1 cellular context compared by ENCODE assay signal in the genomic region with DNA sequence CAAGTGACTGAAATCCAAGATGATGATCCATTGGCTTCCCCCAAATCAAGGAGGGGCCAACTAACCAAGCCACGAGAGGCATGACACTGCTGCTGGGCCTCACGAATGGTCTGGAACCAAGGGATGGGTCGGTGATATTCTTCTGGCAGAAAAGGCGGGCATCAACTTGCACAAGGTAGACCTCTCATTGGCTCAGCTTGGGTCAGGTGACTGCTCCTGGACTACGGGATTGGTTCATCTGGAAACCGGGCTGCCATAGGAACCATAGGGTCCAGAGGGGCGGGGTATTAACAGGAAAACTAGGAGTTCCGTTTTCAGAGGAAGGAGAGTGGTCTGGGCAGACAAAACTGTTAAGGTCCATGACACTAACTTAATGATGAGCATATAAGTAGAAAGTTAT.
TF ChIP-seq lines count a peak whose summit lies in the region.

No MANE protein-coding gene starts in this region.

TF ChIP-seq in WTC11, 78 proteins besides CTCF, POLR2A, EP300 and RAD21:
- TF ChIP-seq, protein P1, sequence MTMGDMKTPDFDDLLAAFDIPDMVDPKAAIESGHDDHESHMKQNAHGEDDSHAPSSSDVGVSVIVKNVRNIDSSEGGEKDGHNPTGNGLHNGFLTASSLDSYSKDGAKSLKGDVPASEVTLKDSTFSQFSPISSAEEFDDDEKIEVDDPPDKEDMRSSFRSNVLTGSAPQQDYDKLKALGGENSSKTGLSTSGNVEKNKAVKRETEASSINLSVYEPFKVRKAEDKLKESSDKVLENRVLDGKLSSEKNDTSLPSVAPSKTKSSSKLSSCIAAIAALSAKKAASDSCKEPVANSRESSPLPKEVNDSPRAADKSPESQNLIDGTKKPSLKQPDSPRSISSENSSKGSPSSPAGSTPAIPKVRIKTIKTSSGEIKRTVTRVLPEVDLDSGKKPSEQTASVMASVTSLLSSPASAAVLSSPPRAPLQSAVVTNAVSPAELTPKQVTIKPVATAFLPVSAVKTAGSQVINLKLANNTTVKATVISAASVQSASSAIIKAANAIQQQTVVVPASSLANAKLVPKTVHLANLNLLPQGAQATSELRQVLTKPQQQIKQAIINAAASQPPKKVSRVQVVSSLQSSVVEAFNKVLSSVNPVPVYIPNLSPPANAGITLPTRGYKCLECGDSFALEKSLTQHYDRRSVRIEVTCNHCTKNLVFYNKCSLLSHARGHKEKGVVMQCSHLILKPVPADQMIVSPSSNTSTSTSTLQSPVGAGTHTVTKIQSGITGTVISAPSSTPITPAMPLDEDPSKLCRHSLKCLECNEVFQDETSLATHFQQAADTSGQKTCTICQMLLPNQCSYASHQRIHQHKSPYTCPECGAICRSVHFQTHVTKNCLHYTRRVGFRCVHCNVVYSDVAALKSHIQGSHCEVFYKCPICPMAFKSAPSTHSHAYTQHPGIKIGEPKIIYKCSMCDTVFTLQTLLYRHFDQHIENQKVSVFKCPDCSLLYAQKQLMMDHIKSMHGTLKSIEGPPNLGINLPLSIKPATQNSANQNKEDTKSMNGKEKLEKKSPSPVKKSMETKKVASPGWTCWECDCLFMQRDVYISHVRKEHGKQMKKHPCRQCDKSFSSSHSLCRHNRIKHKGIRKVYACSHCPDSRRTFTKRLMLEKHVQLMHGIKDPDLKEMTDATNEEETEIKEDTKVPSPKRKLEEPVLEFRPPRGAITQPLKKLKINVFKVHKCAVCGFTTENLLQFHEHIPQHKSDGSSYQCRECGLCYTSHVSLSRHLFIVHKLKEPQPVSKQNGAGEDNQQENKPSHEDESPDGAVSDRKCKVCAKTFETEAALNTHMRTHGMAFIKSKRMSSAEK (CRISPR knock-in tag; IDR thresholded peaks at IDR 0.05; ENCODE audit: borderline replicate concordance): no peak
- TF ChIP-seq, protein P2, sequence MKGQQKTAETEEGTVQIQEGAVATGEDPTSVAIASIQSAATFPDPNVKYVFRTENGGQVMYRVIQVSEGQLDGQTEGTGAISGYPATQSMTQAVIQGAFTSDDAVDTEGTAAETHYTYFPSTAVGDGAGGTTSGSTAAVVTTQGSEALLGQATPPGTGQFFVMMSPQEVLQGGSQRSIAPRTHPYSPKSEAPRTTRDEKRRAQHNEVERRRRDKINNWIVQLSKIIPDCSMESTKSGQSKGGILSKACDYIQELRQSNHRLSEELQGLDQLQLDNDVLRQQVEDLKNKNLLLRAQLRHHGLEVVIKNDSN (CRISPR knock-in tag; IDR thresholded peaks at IDR 0.05): peak; percentile 56
- TF ChIP-seq ZNF219 (CRISPR knock-in tag; IDR thresholded peaks at IDR 0.05; ENCODE audit: borderline replicate concordance): no peak
- TF ChIP-seq, protein P3, sequence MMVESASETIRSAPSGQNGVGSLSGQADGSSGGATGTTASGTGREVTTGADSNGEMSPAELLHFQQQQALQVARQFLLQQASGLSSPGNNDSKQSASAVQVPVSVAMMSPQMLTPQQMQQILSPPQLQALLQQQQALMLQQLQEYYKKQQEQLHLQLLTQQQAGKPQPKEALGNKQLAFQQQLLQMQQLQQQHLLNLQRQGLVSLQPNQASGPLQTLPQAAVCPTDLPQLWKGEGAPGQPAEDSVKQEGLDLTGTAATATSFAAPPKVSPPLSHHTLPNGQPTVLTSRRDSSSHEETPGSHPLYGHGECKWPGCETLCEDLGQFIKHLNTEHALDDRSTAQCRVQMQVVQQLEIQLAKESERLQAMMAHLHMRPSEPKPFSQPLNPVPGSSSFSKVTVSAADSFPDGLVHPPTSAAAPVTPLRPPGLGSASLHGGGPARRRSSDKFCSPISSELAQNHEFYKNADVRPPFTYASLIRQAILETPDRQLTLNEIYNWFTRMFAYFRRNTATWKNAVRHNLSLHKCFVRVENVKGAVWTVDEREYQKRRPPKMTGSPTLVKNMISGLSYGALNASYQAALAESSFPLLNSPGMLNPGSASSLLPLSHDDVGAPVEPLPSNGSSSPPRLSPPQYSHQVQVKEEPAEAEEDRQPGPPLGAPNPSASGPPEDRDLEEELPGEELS (CRISPR knock-in tag; IDR thresholded peaks at IDR 0.05): no peak
- TF ChIP-seq PRRX2 (CRISPR knock-in tag; IDR thresholded peaks at IDR 0.05): no peak
- no peak for TF ChIP-seq ESRRA (CRISPR knock-in tag; IDR thresholded peaks at IDR 0.05; ENCODE audit: borderline replicate concordance)
- TF ChIP-seq ZNF317 (CRISPR knock-in tag; IDR thresholded peaks at IDR 0.05; ENCODE audit: borderline replicate concordance, low read depth): no peak
- TF ChIP-seq NFYB (CRISPR knock-in tag; conservative IDR thresholded peaks at IDR 0.05; ENCODE audit: low read depth): peak; percentile 51; the same call in 1 of the 2 replicates
- no peak for TF ChIP-seq HMGA2 (CRISPR knock-in tag; IDR thresholded peaks at IDR 0.05)
- TF ChIP-seq, protein P4, sequence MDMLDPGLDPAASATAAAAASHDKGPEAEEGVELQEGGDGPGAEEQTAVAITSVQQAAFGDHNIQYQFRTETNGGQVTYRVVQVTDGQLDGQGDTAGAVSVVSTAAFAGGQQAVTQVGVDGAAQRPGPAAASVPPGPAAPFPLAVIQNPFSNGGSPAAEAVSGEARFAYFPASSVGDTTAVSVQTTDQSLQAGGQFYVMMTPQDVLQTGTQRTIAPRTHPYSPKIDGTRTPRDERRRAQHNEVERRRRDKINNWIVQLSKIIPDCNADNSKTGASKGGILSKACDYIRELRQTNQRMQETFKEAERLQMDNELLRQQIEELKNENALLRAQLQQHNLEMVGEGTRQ (CRISPR knock-in tag; IDR thresholded peaks at IDR 0.05): peak; percentile 69
